Comparison of ENCODE assay signal across 10 cellular contexts in the genomic region with DNA sequence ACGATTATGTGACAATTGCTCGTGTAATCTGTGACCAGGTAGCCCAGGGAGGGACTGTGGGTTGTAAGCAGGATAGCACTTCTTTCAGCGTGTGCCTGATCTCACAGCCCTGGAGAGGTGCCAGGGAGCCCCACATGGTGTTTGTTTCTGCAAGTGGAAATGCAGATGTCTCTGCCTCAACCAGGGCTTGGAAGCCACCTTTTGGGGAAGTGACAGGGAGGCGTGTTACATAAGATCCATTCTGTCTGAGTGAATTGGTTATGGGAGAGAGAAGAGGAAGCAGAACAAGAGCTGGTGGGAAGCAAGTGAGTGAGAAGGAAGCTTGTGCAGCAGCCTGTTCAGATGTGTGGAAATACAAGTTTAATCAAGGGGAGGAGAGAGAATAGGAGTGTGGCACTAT.
DNase-seq lines count a peak whose midpoint lies in the region; ATAC-seq and TF ChIP-seq lines count a peak whose summit lies in the region.
"Had no signal": no experiment of that assay in that cellular context is flagged by ENCODE, and none has a peak within 500 bp of the region (broad histone marks: within the 10 kb centered on the region; RNA-seq: fewer than 3 reads in every experiment).

No MANE protein-coding gene starts in this region.

- no peak overlapping the region for H3K27ac Mint-ChIP-seq in type B pancreatic cell

- no peak overlapping the region for H3K4me3 Mint-ChIP-seq in type B pancreatic cell

- H3K36me3 Mint-ChIP-seq in type B pancreatic cell = no peaks in the 10 kb centered on the region

- TF ChIP-seq CTCF in omental fat pad (IDR thresholded peaks at IDR 0.05) (no peak), type B pancreatic cell (conservative IDR thresholded peaks at IDR 0.05) (no peak)

- ATAC-seq in omental fat pad (ENCODE audit: low FRiP score) (peak; percentile 46), GM18861 (IDR thresholded peaks at IDR 0.05; ENCODE audit: unreplicated experiment) (no peak)

- H3K9me3 Mint-ChIP-seq in type B pancreatic cell = peaks cover 5% of the 10 kb centered on the region

- H3K27me3 Mint-ChIP-seq in type B pancreatic cell = peaks cover 14% of the 10 kb centered on the region

- H3K4me1 Mint-ChIP-seq in type B pancreatic cell (ENCODE audit: unreplicated experiment) = no peaks in the 10 kb centered on the region

- DNase-seq in CD1c-positive myeloid dendritic cell (ENCODE audit: extremely low spot score) = peak; percentile 94
- peak; percentile 67 for DNase-seq in NCI-H1694 (lab: John Stamatoyannopoulos, UW)
- peak; percentile 38 to 87 for DNase-seq in cerebellar nuclear complex (lab: John Stamatoyannopoulos, UW)
- DNase-seq in omental fat pad (ENCODE audit: low spot score) = no peak
- DNase-seq in NCI-H187 (lab: John Stamatoyannopoulos, UW) = no peak
- DNase-seq in type B pancreatic cell (ENCODE audit: extremely low spot score, unreplicated experiment) = no peak
- no peak for DNase-seq in stimulated activated CD4-positive, alpha-beta T cell treated with anti-CD3 and anti-CD28 coated beads, Interleukin-4, amount 100 ng/mL, for 1 hour
- DNase-seq: activated CD4-positive, CD25-positive, alpha-beta regulatory T cell treated with anti-CD3 and anti-CD28 coated beads, Interleukin-2, amount 50 U/mL, for 72 hours; Caco-2 had no signal

Comparison
In these comparisons a context has a peak if more than half of its experiments do, and no peak if none do; other contexts are left out.
1. DNase-seq: peak in CD1c-positive myeloid dendritic cell (single experiment), NCI-H1694 (single experiment) and cerebellar nuclear complex (2 of 2); none in omental fat pad (single experiment), NCI-H187 (0 of 2), type B pancreatic cell (single experiment) and stimulated activated CD4-positive, alpha-beta T cell treated with anti-CD3 and anti-CD28 coated beads, Interleukin-4, amount 100 ng/mL, for 1 hour (single experiment).